ENCODE assay signal across 13 cellular contexts in the genomic region with DNA sequence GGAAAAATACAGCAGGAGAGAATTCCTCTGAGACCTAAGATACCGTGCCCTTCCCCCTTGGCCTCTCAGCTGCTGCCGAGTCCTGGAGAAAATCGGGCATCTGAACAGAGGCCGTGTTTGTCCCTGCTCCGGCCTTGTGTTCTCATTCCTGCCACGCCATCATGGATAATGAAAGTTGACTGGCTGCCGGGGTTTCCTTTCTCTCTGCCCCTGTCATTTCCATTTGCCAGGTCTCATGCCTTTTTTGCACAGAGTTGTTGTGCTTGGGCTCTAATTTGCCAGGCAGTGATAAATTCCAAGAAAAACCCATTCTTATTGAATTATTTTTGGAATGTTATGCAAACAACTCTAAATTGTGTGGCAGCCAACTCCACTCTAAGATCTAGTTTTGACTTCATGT.
DNase-seq lines count a peak whose midpoint lies in the region; ATAC-seq and TF ChIP-seq lines count a peak whose summit lies in the region.
"Had no signal": no experiment of that assay in that cellular context is flagged by ENCODE, and none has a peak within 500 bp of the region (broad histone marks: within the 10 kb centered on the region; RNA-seq: fewer than 3 reads in every experiment).

No MANE protein-coding gene starts in this region.

- WGBS in upper lobe of left lung, 2 donors, result 42 to 69% methylated on average over 7 of the region's 7 CpGs

- H3K4me1 ChIP-seq in osteoblast (ENCODE audit: insufficient read depth, low read length) (peaks cover 19% of the 10 kb centered on the region), upper lobe of right lung (peaks cover 24% of the 10 kb centered on the region), upper lobe of left lung (peaks cover 15 to 26% (median 17%) of the 10 kb centered on the region in 4 donors)

- intact Hi-C loops in upper lobe of right lung (cut with DNase I), result no loop called here

- TF ChIP-seq POLR2A in upper lobe of left lung (IDR thresholded peaks at IDR 0.05), result no peak

- peak overlapping the region; percentile 73 for H3K4me2 ChIP-seq in osteoblast (ENCODE audit: insufficient read depth, low read length)

- H2AFZ ChIP-seq in osteoblast (ENCODE audit: low read length), result peak overlapping the region; percentile 83

- H4K20me1 ChIP-seq in osteoblast (ENCODE audit: insufficient read depth, low read length), result no peaks in the 10 kb centered on the region

- CTCF ChIA-PET in HEK293T (lab: Yijun Ruan, JAX), result no interaction called here

- H3K27ac ChIP-seq in osteoblast (ENCODE audit: low read depth, low read length) (no peak overlapping the region), upper lobe of right lung (peak overlapping the region; percentile 53), upper lobe of left lung (peak overlapping the region in 2 of 4 donors; percentile 12 to 48)
- H3K27ac ChIP-seq: suprapubic skin had no signal

- no peak for ATAC-seq in upper lobe of right lung
- no peak for ATAC-seq in upper lobe of left lung (ENCODE audit: low FRiP score in 2 of 2)
- no peak for ATAC-seq in HG03457 (IDR thresholded peaks at IDR 0.05; ENCODE audit: unreplicated experiment)

- in situ Hi-C loops in SK-MEL-5 (cut with HindIII; ENCODE audit: low pct_unique_long_range_greater_than_20kb, low sequenced_read_pairs), result no loop called here

- POLR2A ChIA-PET in HEK293T (lab: Yijun Ruan, JAX), result no interaction called here

- no peak for TF ChIP-seq EP300 in upper lobe of left lung (IDR thresholded peaks at IDR 0.05)

- TF ChIP-seq CTCF in osteoblast (IDR thresholded peaks at IDR 0.05; ENCODE audit: extremely low read depth, low read depth, low read length), result no peak
- TF ChIP-seq CTCF in upper lobe of right lung (IDR thresholded peaks at IDR 0.05), result no peak
- TF ChIP-seq CTCF in upper lobe of left lung (IDR thresholded peaks at IDR 0.05), result no peak

- H3K9me3 ChIP-seq in osteoblast (ENCODE audit: low read depth, low read length) (no peaks in the 10 kb centered on the region), upper lobe of right lung (no peaks in the 10 kb centered on the region), upper lobe of left lung (no peaks in the 10 kb centered on the region)
- H3K9me3 ChIP-seq: suprapubic skin had no signal

- H3K36me3 ChIP-seq in osteoblast (ENCODE audit: insufficient read depth, low read length) (no peaks in the 10 kb centered on the region), upper lobe of right lung (no peaks in the 10 kb centered on the region), upper lobe of left lung (no peaks in the 10 kb centered on the region)
- H3K36me3 ChIP-seq: suprapubic skin had no signal

- DNase-seq in SK-MEL-5 (ENCODE audit: low read depth, low spot score), result peak; percentile 52
- DNase-seq in fibroblast of peridontal ligament (ENCODE audit: extremely low read depth), result peak; percentile 62
- DNase-seq in osteoblast (ENCODE audit: insufficient read length, low spot score, missing footprints), result peak; percentile 81
- DNase-seq in upper lobe of right lung, result no peak
- no peak for DNase-seq in NCI-H2029 (lab: John Stamatoyannopoulos, UW)
- no peak for DNase-seq in HEK293T (ENCODE audit: extremely low spot score)
- no peak for DNase-seq in upper lobe of left lung
- DNase-seq: activated T-cell treated with anti-CD3 and anti-CD28 coated beads, Interleukin-2, amount 50 U/mL, for 24 hours; COR-L47; endodermal cell; NCI-H2029 treated with DMSO at 0.1 percent for 48 hours had no signal

- H3K79me2 ChIP-seq in osteoblast (ENCODE audit: insufficient read depth, low read length), result no peaks in the 10 kb centered on the region

- H3K4me3 ChIP-seq in osteoblast (ENCODE audit: insufficient read depth, low read length) (peak overlapping the region; percentile 39), upper lobe of right lung (no peak overlapping the region), upper lobe of left lung (no peak overlapping the region)
- H3K4me3 ChIP-seq: suprapubic skin had no signal

- H3K27me3 ChIP-seq in osteoblast (ENCODE audit: insufficient read depth, low read length), result no peaks in the 10 kb centered on the region
- H3K27me3 ChIP-seq in upper lobe of right lung, result no peaks in the 10 kb centered on the region
- no peaks in the 10 kb centered on the region for H3K27me3 ChIP-seq in upper lobe of left lung
- H3K27me3 ChIP-seq: suprapubic skin had no signal

TF ChIP-seq in HEK293T, 16 proteins besides CTCF, POLR2A, EP300 and RAD21:
- TF ChIP-seq PKNOX1 (IDR thresholded peaks at IDR 0.05) (no peak), HDGF (IDR thresholded peaks at IDR 0.05; ENCODE audit: borderline replicate concordance) (no peak), ARNT (IDR thresholded peaks at IDR 0.05) (no peak), ZNF384 (IDR thresholded peaks at IDR 0.05) (no peak)

Comparison
In these comparisons a context has a peak if more than half of its experiments do, and no peak if none do; other contexts are left out.
1. DNase-seq: peak in SK-MEL-5 (single experiment), fibroblast of peridontal ligament (single experiment) and osteoblast (single experiment); none in upper lobe of right lung (single experiment), NCI-H2029 (single experiment), HEK293T (single experiment) and upper lobe of left lung (0 of 2).